In genomic region chr16:31081428-31082351, GRCh38 we compare ENCODE assay signal across 18 cellular contexts. TPM values are rescaled to one million over a fixed set of nuclear protein-coding genes. Genes with fewer than 3 reads are reported as not detected.
DNase-seq lines count a peak whose midpoint lies in the region; ATAC-seq, FAIRE-seq and TF ChIP-seq lines count a peak whose summit lies in the region.
"Had no signal": no experiment of that assay in that cellular context is flagged by ENCODE, and none has a peak within 500 bp of the region (broad histone marks: within the 10 kb centered on the region; RNA-seq: fewer than 3 reads in every experiment).

No MANE protein-coding gene starts in this region.

- H3K4me1 ChIP-seq in K562 (replicated peaks in 1 of 2; ENCODE audit: control insufficient read depth in 2 of 2, insufficient read depth in 2 of 2, low read length in 2 of 2) (peaks cover 0 to 86% of the 10 kb centered on the region in 2 experiments; a peak in 3 of 5 replicates), heart left ventricle (peaks cover 0 to 24% (median 0%) of the 10 kb centered on the region in 12 donors)

- no peak for TF ChIP-seq EP300 in K562 (IDR thresholded peaks at IDR 0.05; ENCODE audit: low read length)

- H3K27ac ChIP-seq in CD4-positive, alpha-beta T cell (ENCODE audit: low read depth, low read length) = no peak overlapping the region
- H3K27ac ChIP-seq in K562 (ENCODE audit: extremely low read depth, low read depth, low read length) (no peak overlapping the region), heart left ventricle (no peak overlapping the region)
- H3K27ac ChIP-seq: stomach had no signal

- BruUV-seq in K562 (replicated peaks; lab: Mats Ljungman, UMichigan) = no TSS peak

- in situ Hi-C loops in K562 (cut with MboI) = no loop called here

- CTCF ChIA-PET in CD4-positive, alpha-beta T cell (lab: Charles Lee) = no interaction called here
- CTCF ChIA-PET in K562 (lab: Yijun Ruan, JAX; ENCODE audit: low intra/inter-chr PET ratio) = no interaction called here

- H3K9ac ChIP-seq in K562 (ENCODE audit: insufficient read depth in 1 of 2, low read depth in 2 of 2, low read length in 2 of 2) = peak overlapping the region in 1 of 2 experiments; percentile 80; a peak in 2 of 4 replicates

- no peaks in the 10 kb centered on the region for H3K9me1 ChIP-seq in K562 (ENCODE audit: control insufficient read depth, insufficient read depth, low read length)

- FAIRE-seq in K562 (lab: Jason Lieb, UNC) = no peak
- FAIRE-seq: G401.6, TTC549 had no signal

- DNase-seq in CD4-positive, alpha-beta T cell = no peak
- DNase-seq in H7 (peak; percentile 55), K562 (ENCODE audit: extremely low read depth in 1 of 4, low spot score in 3 of 4) (no peak), mesothelial cell of epicardium (ENCODE audit: low spot score in 2 of 2, unreplicated experiment in 2 of 2) (no peak), heart left ventricle (no peak), NCI-H1092 treated with DMSO at 0.1 percent for 48 hours (lab: John Stamatoyannopoulos, UW) (no peak)
- no peak for DNase-seq in activated CD8-positive, alpha-beta memory T cell treated with anti-CD3 and anti-CD28 coated beads, Interleukin-2, amount 50 U/mL, for 4 hours
- DNase-seq: CD4-positive, CD25-positive, alpha-beta regulatory T cell; cerebellar nuclear complex; left cardiac atrium; NCI-H2081 treated with DMSO at 0.1 percent for 48 hours; NCI-H82; SIG-M5; stomach had no signal

- no peak for ATAC-seq in CD4-positive, alpha-beta T cell (ENCODE audit: poor library complexity)
- ATAC-seq in K562 (no peak), heart left ventricle (no peak), GM21367 (IDR thresholded peaks at IDR 0.05; ENCODE audit: unreplicated experiment) (no peak)
- ATAC-seq: left cardiac atrium, right cardiac atrium had no signal

- H3K27me3 ChIP-seq in CD4-positive, alpha-beta T cell (ENCODE audit: control insufficient read depth, insufficient read depth, low read length) = no peaks in the 10 kb centered on the region
- no peaks in the 10 kb centered on the region for H3K27me3 ChIP-seq in H7 (ENCODE audit: control insufficient read depth, insufficient read depth, low read length)
- no peaks in the 10 kb centered on the region for H3K27me3 ChIP-seq in K562 (ENCODE audit: control insufficient read depth in 2 of 2, insufficient read depth in 2 of 2, low read length in 2 of 2)
- no peaks in the 10 kb centered on the region for H3K27me3 ChIP-seq in heart left ventricle
- H3K27me3 ChIP-seq: stomach had no signal

- peaks cover 15% of the 10 kb centered on the region; the same call in 2 of the 3 replicates for H3K79me2 ChIP-seq in K562 (ENCODE audit: control insufficient read depth, insufficient read depth, low read length)

- POLR2A ChIA-PET in CD4-positive, alpha-beta T cell (lab: Charles Lee) = no interaction called here
- POLR2A ChIA-PET in K562 (lab: Yijun Ruan, JAX) = interaction anchor here (0.6 to 0.8 kb wide), 2 partner anchors 8 to 99 kb away, joined by 3 read pairs; partner anchors contain the start of gene ZNF668

- peaks cover 34% of the 10 kb centered on the region for H3K36me3 ChIP-seq in H7 (replicated peaks; ENCODE audit: control insufficient read depth, insufficient read depth, low read length)
- H3K36me3 ChIP-seq in K562 (ENCODE audit: control insufficient read depth, insufficient read depth, low read length) = peaks cover 75% of the 10 kb centered on the region
- H3K36me3 ChIP-seq in heart left ventricle = peaks cover 0 to 93% (median 70%) of the 10 kb centered on the region in 9 donors

- H3K4me1 Mint-ChIP-seq in CD4-positive, alpha-beta T cell (ENCODE audit: low read depth) = peaks cover 8% of the 10 kb centered on the region
- H3K4me1 Mint-ChIP-seq in mesothelial cell of epicardium = no peaks in the 10 kb centered on the region

- 0 out of 2 replicates have a peak, but pooled peaks cover 5% of the 10 kb centered on the region for H4K20me1 ChIP-seq in K562 (replicated peaks; ENCODE audit: control insufficient read depth, insufficient read depth, low read length)

- H2AFZ ChIP-seq in K562 (ENCODE audit: low read depth, low read length) = no peak overlapping the region

- peak overlapping the region; percentile 34 for H3K27ac Mint-ChIP-seq in CD4-positive, alpha-beta T cell
- peak overlapping the region; percentile 29 for H3K27ac Mint-ChIP-seq in mesothelial cell of epicardium

- no peak for TF ChIP-seq RAD21 in K562 (CRISPR knock-in tag; conservative IDR thresholded peaks at IDR 0.05 in 1 of 2, IDR thresholded peaks at IDR 0.05 in 1 of 2)

- H3K9me3 ChIP-seq in CD4-positive, alpha-beta T cell (ENCODE audit: control insufficient read depth, low read length) = no peaks in the 10 kb centered on the region
- H3K9me3 ChIP-seq in K562 (replicated peaks; ENCODE audit: control insufficient read depth, insufficient read depth, low read depth, low read length) (no peaks in the 10 kb centered on the region), heart left ventricle (no peaks in the 10 kb centered on the region)
- H3K9me3 ChIP-seq: stomach had no signal

- WGBS in K562 (ENCODE audit: insufficient coverage, low coverage, missing lambda C conversion rate) = 83% methylated on average over 19 of the region's 26 CpGs
- 84 to 88% (median 86%) methylated on average over 26 of the region's 26 CpGs for whole genome bisulfite sequencing in heart left ventricle, 4 donors

- peaks cover 66% of the 10 kb centered on the region for H3K36me3 Mint-ChIP-seq in CD4-positive, alpha-beta T cell (ENCODE audit: low read depth)
- peaks cover 22% of the 10 kb centered on the region for H3K36me3 Mint-ChIP-seq in mesothelial cell of epicardium

- TF ChIP-seq POLR2A in K562 (conservative IDR thresholded peaks at IDR 0.05) = 0 out of 2 replicates have a peak, but pooled peaks have one; percentile 9
- TF ChIP-seq POLR2A in heart left ventricle (IDR thresholded peaks at IDR 0.05) = no peak

- H3K4me2 ChIP-seq in K562 (ENCODE audit: insufficient read depth, low read length) = no peak overlapping the region

- no peaks in the 10 kb centered on the region for H3K9me3 Mint-ChIP-seq in CD4-positive, alpha-beta T cell
- no peaks in the 10 kb centered on the region for H3K9me3 Mint-ChIP-seq in mesothelial cell of epicardium
- H3K9me3 Mint-ChIP-seq: CD4-positive, CD25-positive, alpha-beta regulatory T cell had no signal

- H3K4me3 ChIP-seq in H7 (ENCODE audit: insufficient read depth, low read depth, low read length) (no peak overlapping the region), K562 (no peak overlapping the region), heart left ventricle (no peak overlapping the region)
- H3K4me3 ChIP-seq: stomach had no signal

- no peak overlapping the region for H3K4me3 Mint-ChIP-seq in CD4-positive, alpha-beta T cell
- H3K4me3 Mint-ChIP-seq in mesothelial cell of epicardium = no peak overlapping the region

- H3K27me3 Mint-ChIP-seq in CD4-positive, alpha-beta T cell = no peaks in the 10 kb centered on the region
- no peaks in the 10 kb centered on the region for H3K27me3 Mint-ChIP-seq in mesothelial cell of epicardium (ENCODE audit: low read depth)
- H3K27me3 Mint-ChIP-seq: CD4-positive, CD25-positive, alpha-beta regulatory T cell had no signal

- TF ChIP-seq CTCF in CD4-positive, alpha-beta T cell (IDR thresholded peaks at IDR 0.05) = no peak
- TF ChIP-seq CTCF in K562 (IDR thresholded peaks at IDR 0.05 in 2 of 3, conservative IDR thresholded peaks at IDR 0.05 in 1 of 3; ENCODE audit: insufficient read depth in 2 of 3, low read depth in 1 of 3, low read length in 3 of 3) (no peak), mesothelial cell of epicardium (IDR thresholded peaks at IDR 0.05; ENCODE audit: unreplicated experiment) (no peak), heart left ventricle (IDR thresholded peaks at IDR 0.05) (no peak)

- intact Hi-C loops in CD4-positive, alpha-beta T cell (cut with DNase I, micrococcal nuclease) = no loop called here
- intact Hi-C loops in K562 (cut with micrococcal nuclease) (no loop called here), heart left ventricle (cut with DNase I) (no loop called here)

RNA-seq across cellular contexts. Expression of gene PRSS53, which starts 7.1 kb away (rescaled TPM):
- 1 to 10 TPM; 3.5 to 3.9 TPM for total RNA-seq in CD4-positive, alpha-beta T cell
- total RNA-seq in H7 (2014; rRNA removed; shearing (Covaris generic)) = 1.3 and 4.5 TPM in 2 replicates
- 11.2 and 29.6 TPM in 2 replicates for total RNA-seq in K562 (2011; cell fraction: chromatin; rRNA removed; ENCODE audit: low replicate concordance)
- total RNA-seq in K562 (2011; cell fraction: nucleolus; rRNA removed) = 16.2 and 17.5 TPM in 2 replicates
- total RNA-seq in K562 (2011; cell fraction: nucleoplasm; rRNA removed) = 15.5 and 16.0 TPM in 2 replicates
- 0.78 and 1.1 TPM in 2 replicates for total RNA-seq in K562 (2014; rRNA removed)
- total RNA-seq in K562 (2014; rRNA removed; fragmentation: Illumina TruSeq; extraction: Trizol) = 0.16 and 0.40 TPM in 2 replicates
- 0.43 and 0.57 TPM in 2 replicates for total RNA-seq in K562 (2015; rRNA removed; fragmentation: Illumina TruSeq; extraction: Trizol)
- total RNA-seq in K562 (2021) = 0.85 and 1.3 TPM in 2 replicates
- 0.78 and 1.9 TPM in 2 replicates for polyA plus RNA-seq in K562 (2011; rRNA removed)
- 0.51 and 1.0 TPM in 2 replicates for polyA plus RNA-seq in K562 (2011; cell fraction: cytosol; rRNA removed)
- 23.4 and 25.9 TPM in 2 replicates for polyA plus RNA-seq in K562 (2011; cell fraction: nucleus; rRNA removed)
- polyA plus RNA-seq in K562 (2012) = 1.2 and 4.1 TPM in 2 replicates
- polyA plus RNA-seq in K562 (2014; fragmentation: Illumina TruSeq; extraction: Trizol) = 0.45 and 0.69 TPM in 2 replicates
- not detected for polyA plus RNA-seq in K562 (2014; fragmentation: Nextera tagmentation; extraction: Ambion mirVana)
- polyA plus RNA-seq in K562 (2014; rRNA removed) = 1.7 and 1.9 TPM in 2 replicates
- polyA minus RNA-seq in K562 (2011; rRNA and poly(A)+ RNA removed) = 0.63 and 0.78 TPM in 2 replicates
- polyA minus RNA-seq in K562 (2011; cell fraction: cytosol; rRNA and poly(A)+ RNA removed) = 0.27 and 0.29 TPM in 2 replicates
- polyA minus RNA-seq in K562 (2011; cell fraction: nucleus; rRNA and poly(A)+ RNA removed) = 4.4 and 6.1 TPM in 2 replicates
- 4.0 to 4.9 TPM (median 4.5 TPM) in 3 replicates for total RNA-seq in mesothelial cell of epicardium
- total RNA-seq in heart left ventricle = 1 to 10 TPM in 1 of 9 donors, under 1 TPM in 8; 0.16 to 1.4 (median 0.44) TPM
- under 1 TPM; 0.80 to 0.84 TPM for polyA plus RNA-seq in heart left ventricle

RNA-seq across cellular contexts. Expression of gene ZNF646, which starts 7.5 kb away (rescaled TPM):
- 10 to 100 TPM; 14.3 to 16.6 TPM for total RNA-seq in CD4-positive, alpha-beta T cell
- total RNA-seq in H7 (2014; rRNA removed; shearing (Covaris generic)) = 28.8 and 30.0 TPM in 2 replicates
- 12.6 and 34.4 TPM in 2 replicates for total RNA-seq in K562 (2011; cell fraction: chromatin; rRNA removed; ENCODE audit: low replicate concordance)
- total RNA-seq in K562 (2011; cell fraction: nucleolus; rRNA removed) = 23.8 and 35.7 TPM in 2 replicates
- total RNA-seq in K562 (2011; cell fraction: nucleoplasm; rRNA removed) = 21.6 and 22.9 TPM in 2 replicates
- total RNA-seq in K562 (2014; rRNA removed) (17.3 and 20.7 TPM in 2 replicates), K562 (2014; rRNA removed; fragmentation: Illumina TruSeq; extraction: Trizol) (3.8 and 4.3 TPM in 2 replicates), K562 (2015; rRNA removed; fragmentation: Illumina TruSeq; extraction: Trizol) (10.6 and 10.7 TPM in 2 replicates), K562 (2021) (16.1 and 20.6 TPM in 2 replicates), mesothelial cell of epicardium (20.4 to 22.2 TPM (median 21.4 TPM) in 3 replicates), heart left ventricle (10 to 100 TPM in 6 of 9 donors, 1 to 10 TPM in 3; 8.3 to 15.5 (median 10.3) TPM)
- polyA plus RNA-seq in K562 (2011; rRNA removed) (3.4 and 4.8 TPM in 2 replicates), K562 (2014; fragmentation: Illumina TruSeq; extraction: Trizol) (8.0 and 11.1 TPM in 2 replicates), K562 (2014; fragmentation: Nextera tagmentation; extraction: Ambion mirVana) (under 1 TPM; 0.08 to 0.10 TPM), K562 (2014; rRNA removed) (9.9 and 10.4 TPM in 2 replicates), heart left ventricle (1 to 10 TPM; 6.4 to 7.6 TPM)
- 4.3 and 7.8 TPM in 2 replicates for polyA plus RNA-seq in K562 (2011; cell fraction: cytosol; rRNA removed)
- polyA plus RNA-seq in K562 (2011; cell fraction: nucleus; rRNA removed) = 11.0 and 21.5 TPM in 2 replicates
- polyA plus RNA-seq in K562 (2012) = 8.4 and 10.0 TPM in 2 replicates
- 5.2 and 7.5 TPM in 2 replicates for polyA minus RNA-seq in K562 (2011; rRNA and poly(A)+ RNA removed)
- 8.0 and 10.5 TPM in 2 replicates for polyA minus RNA-seq in K562 (2011; cell fraction: cytosol; rRNA and poly(A)+ RNA removed)
- 24.8 and 25.0 TPM in 2 replicates for polyA minus RNA-seq in K562 (2011; cell fraction: nucleus; rRNA and poly(A)+ RNA removed)

RNA-seq across cellular contexts. Expression of gene ZNF668, which starts 7.7 kb away (rescaled TPM):
- 1 to 10 TPM; 4.5 to 6.0 TPM for total RNA-seq in CD4-positive, alpha-beta T cell
- 16.4 and 19.9 TPM in 2 replicates for total RNA-seq in H7 (2014; rRNA removed; shearing (Covaris generic))
- 5.0 and 15.9 TPM in 2 replicates for total RNA-seq in K562 (2011; cell fraction: chromatin; rRNA removed; ENCODE audit: low replicate concordance)
- 15.7 and 17.7 TPM in 2 replicates for total RNA-seq in K562 (2011; cell fraction: nucleolus; rRNA removed)
- total RNA-seq in K562 (2011; cell fraction: nucleoplasm; rRNA removed) = 7.7 and 10.0 TPM in 2 replicates
- total RNA-seq in K562 (2014; rRNA removed) (8.1 and 11.4 TPM in 2 replicates), K562 (2014; rRNA removed; fragmentation: Illumina TruSeq; extraction: Trizol) (0.83 and 1.6 TPM in 2 replicates), K562 (2015; rRNA removed; fragmentation: Illumina TruSeq; extraction: Trizol) (4.4 and 5.2 TPM in 2 replicates), K562 (2021) (13.5 and 15.3 TPM in 2 replicates), mesothelial cell of epicardium (11.8 to 14.1 TPM (median 12.8 TPM) in 3 replicates), heart left ventricle (10 to 100 TPM in 2 of 9 donors, 1 to 10 TPM in 7; 3.5 to 11.4 (median 5.8) TPM)
- polyA plus RNA-seq in K562 (2011; rRNA removed) (3.0 and 4.7 TPM in 2 replicates), K562 (2014; fragmentation: Illumina TruSeq; extraction: Trizol) (3.1 and 3.3 TPM in 2 replicates), K562 (2014; fragmentation: Nextera tagmentation; extraction: Ambion mirVana) (under 1 TPM in 1 of 2 experiments, not detected in 1; 0.04 TPM), K562 (2014; rRNA removed) (7.9 and 10.1 TPM in 2 replicates), heart left ventricle (1 to 10 TPM; 6.6 to 9.8 TPM)
- 5.7 and 17.3 TPM in 2 replicates for polyA plus RNA-seq in K562 (2011; cell fraction: cytosol; rRNA removed)
- polyA plus RNA-seq in K562 (2011; cell fraction: nucleus; rRNA removed) = 5.7 and 10.3 TPM in 2 replicates
- 6.9 and 8.6 TPM in 2 replicates for polyA plus RNA-seq in K562 (2012)
- 2.5 and 3.0 TPM in 2 replicates for polyA minus RNA-seq in K562 (2011; rRNA and poly(A)+ RNA removed)
- polyA minus RNA-seq in K562 (2011; cell fraction: cytosol; rRNA and poly(A)+ RNA removed) = 6.7 and 10.6 TPM in 2 replicates
- polyA minus RNA-seq in K562 (2011; cell fraction: nucleus; rRNA and poly(A)+ RNA removed) = 4.4 and 4.7 TPM in 2 replicates

RNA-seq across cellular contexts. Expression of gene VKORC1, which starts 12.9 kb away (rescaled TPM):
- total RNA-seq in CD4-positive, alpha-beta T cell = 10 to 100 TPM; 19.0 to 19.2 TPM
- 127 and 135 TPM in 2 replicates for total RNA-seq in H7 (2014; rRNA removed; shearing (Covaris generic))
- total RNA-seq in K562 (2011; cell fraction: chromatin; rRNA removed; ENCODE audit: low replicate concordance) = 51.0 and 124 TPM in 2 replicates
- 125 and 158 TPM in 2 replicates for total RNA-seq in K562 (2011; cell fraction: nucleolus; rRNA removed)
- 125 and 133 TPM in 2 replicates for total RNA-seq in K562 (2011; cell fraction: nucleoplasm; rRNA removed)
- total RNA-seq in K562 (2014; rRNA removed) (68.1 and 83.3 TPM in 2 replicates), K562 (2014; rRNA removed; fragmentation: Illumina TruSeq; extraction: Trizol) (28.8 and 32.1 TPM in 2 replicates), K562 (2015; rRNA removed; fragmentation: Illumina TruSeq; extraction: Trizol) (36.1 and 37.2 TPM in 2 replicates), K562 (2021) (62.1 and 66.1 TPM in 2 replicates), mesothelial cell of epicardium (48.6 to 53.7 TPM (median 49.5 TPM) in 3 replicates), heart left ventricle (10 to 100 TPM; 25.9 to 63.1 (median 42.0) TPM)
- polyA plus RNA-seq in K562 (2011; rRNA removed) (119 and 164 TPM in 2 replicates), K562 (2014; fragmentation: Illumina TruSeq; extraction: Trizol) (70.3 and 79.1 TPM in 2 replicates), K562 (2014; fragmentation: Nextera tagmentation; extraction: Ambion mirVana) (10 to 100 TPM; 30.0 to 47.3 TPM), K562 (2014; rRNA removed) (112 and 121 TPM in 2 replicates), heart left ventricle (100 to 1,000 TPM in 1 of 2 donors, 10 to 100 TPM in 1; 40.2 to 134 TPM)
- 399 and 484 TPM in 2 replicates for polyA plus RNA-seq in K562 (2011; cell fraction: cytosol; rRNA removed)
- polyA plus RNA-seq in K562 (2011; cell fraction: nucleus; rRNA removed) = 102 and 144 TPM in 2 replicates
- 97.9 and 107 TPM in 2 replicates for polyA plus RNA-seq in K562 (2012)
- polyA minus RNA-seq in K562 (2011; rRNA and poly(A)+ RNA removed) = 83.5 and 88.3 TPM in 2 replicates
- polyA minus RNA-seq in K562 (2011; cell fraction: cytosol; rRNA and poly(A)+ RNA removed) = 42.0 and 44.3 TPM in 2 replicates
- polyA minus RNA-seq in K562 (2011; cell fraction: nucleus; rRNA and poly(A)+ RNA removed) = 18.0 and 29.5 TPM in 2 replicates

RNA-seq across cellular contexts. Expression of gene BCKDK, which starts 26.5 kb away (rescaled TPM):
- 1 to 10 TPM; 4.3 to 5.8 TPM for total RNA-seq in CD4-positive, alpha-beta T cell
- total RNA-seq in H7 (2014; rRNA removed; shearing (Covaris generic)) = 52.7 and 64.0 TPM in 2 replicates
- 17.8 and 57.4 TPM in 2 replicates for total RNA-seq in K562 (2011; cell fraction: chromatin; rRNA removed; ENCODE audit: low replicate concordance)
- 36.7 and 44.2 TPM in 2 replicates for total RNA-seq in K562 (2011; cell fraction: nucleolus; rRNA removed)
- 21.8 and 24.5 TPM in 2 replicates for total RNA-seq in K562 (2011; cell fraction: nucleoplasm; rRNA removed)
- total RNA-seq in K562 (2014; rRNA removed) (29.1 and 36.4 TPM in 2 replicates), K562 (2014; rRNA removed; fragmentation: Illumina TruSeq; extraction: Trizol) (6.0 and 9.0 TPM in 2 replicates), K562 (2015; rRNA removed; fragmentation: Illumina TruSeq; extraction: Trizol) (10.8 and 11.7 TPM in 2 replicates), K562 (2021) (33.1 and 34.8 TPM in 2 replicates), mesothelial cell of epicardium (36.4 to 37.3 TPM (median 37.0 TPM) in 3 replicates), heart left ventricle (100 to 1,000 TPM in 2 of 9 donors, 10 to 100 TPM in 7; 61.9 to 134 (median 70.0) TPM)
- polyA plus RNA-seq in K562 (2011; rRNA removed) (13.1 and 23.5 TPM in 2 replicates), K562 (2014; fragmentation: Illumina TruSeq; extraction: Trizol) (22.4 and 29.2 TPM in 2 replicates), K562 (2014; fragmentation: Nextera tagmentation; extraction: Ambion mirVana) (1 to 10 TPM in 1 of 2 experiments, under 1 TPM in 1; 0.58 to 1.5 TPM), K562 (2014; rRNA removed) (25.1 and 27.1 TPM in 2 replicates), heart left ventricle (10 to 100 TPM; 42.6 to 57.4 TPM)
- 16.2 and 36.5 TPM in 2 replicates for polyA plus RNA-seq in K562 (2011; cell fraction: cytosol; rRNA removed)
- polyA plus RNA-seq in K562 (2011; cell fraction: nucleus; rRNA removed) = 62.9 and 85.4 TPM in 2 replicates
- 24.6 and 34.3 TPM in 2 replicates for polyA plus RNA-seq in K562 (2012)
- 9.3 and 10.0 TPM in 2 replicates for polyA minus RNA-seq in K562 (2011; rRNA and poly(A)+ RNA removed)
- 16.1 and 18.6 TPM in 2 replicates for polyA minus RNA-seq in K562 (2011; cell fraction: cytosol; rRNA and poly(A)+ RNA removed)
- polyA minus RNA-seq in K562 (2011; cell fraction: nucleus; rRNA and poly(A)+ RNA removed) = 29.1 and 36.5 TPM in 2 replicates
